Comparison of ENCODE assay signal across 20 cellular contexts in the genomic region with DNA sequence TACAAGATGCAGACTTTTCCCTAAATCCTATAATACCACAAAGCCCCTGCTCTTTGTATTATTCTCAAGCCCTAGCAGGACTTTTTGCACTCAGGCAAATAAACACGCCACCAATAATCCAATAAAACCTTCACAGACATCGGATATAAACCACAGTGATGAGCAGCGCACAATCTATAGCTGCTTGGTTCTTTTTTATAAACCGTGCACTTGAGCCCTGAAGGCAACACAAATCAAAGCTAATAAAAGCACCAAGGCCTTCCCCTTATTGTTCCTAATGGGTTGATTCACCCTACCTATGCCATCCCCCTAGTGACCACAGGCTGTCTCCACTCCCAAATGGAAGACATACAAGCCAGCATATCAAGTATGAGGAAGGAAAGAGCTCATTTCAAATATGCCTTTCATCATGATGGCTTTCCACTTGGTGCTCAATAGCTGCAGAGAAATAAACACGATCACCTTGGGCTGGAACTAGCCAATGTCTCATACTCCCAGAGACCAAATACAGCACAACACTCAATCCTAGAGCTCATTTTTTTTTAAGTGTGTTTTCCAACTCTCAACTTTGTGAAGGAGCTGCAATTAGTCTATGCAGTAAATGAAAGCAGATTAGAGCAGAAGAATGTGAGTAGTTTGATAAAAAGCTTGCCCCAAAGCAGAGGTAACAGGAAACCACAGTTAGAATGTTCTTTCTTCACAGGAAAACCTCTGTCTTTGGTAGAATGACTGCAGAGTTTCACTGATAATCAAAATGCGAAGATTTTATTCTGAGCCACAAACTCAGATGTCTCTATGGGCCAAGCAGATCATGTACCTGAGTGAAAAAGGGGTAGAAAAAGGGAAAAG.
DNase-seq lines count a peak whose midpoint lies in the region; ATAC-seq and TF ChIP-seq lines count a peak whose summit lies in the region.
"Had no signal": no experiment of that assay in that cellular context is flagged by ENCODE, and none has a peak within 500 bp of the region (broad histone marks: within the 10 kb centered on the region; RNA-seq: fewer than 3 reads in every experiment).

No MANE protein-coding gene starts in this region.

- H3K9me3 ChIP-seq in MM.1S (replicated peaks; ENCODE audit: insufficient read depth, low read length) (no peaks in the 10 kb centered on the region), aorta (ENCODE audit: control insufficient read depth, low read length) (no peaks in the 10 kb centered on the region), suprapubic skin (no peaks in the 10 kb centered on the region)
- H3K9me3 ChIP-seq: prostate gland, spleen had no signal

- H3K4me3 Mint-ChIP-seq in activated T-cell treated with anti-CD3 and anti-CD28 coated beads, Interleukin-2, amount 50 U/mL, for 72 hours: peak overlapping the region; percentile 73 to 82
- H3K4me3 Mint-ChIP-seq in mesothelial cell of epicardium: no peak overlapping the region
- H3K4me3 Mint-ChIP-seq: brain; dendritic cell treated with granulocyte-macrophage colony-stimulating factor and Interleukin-4, amounts not matched to agents 40 ng/mL and 50 ng/mL, for 4 days had no signal

- peak; percentile 69 to 73 for ATAC-seq in activated T-cell treated with anti-CD3 and anti-CD28 coated beads, Interleukin-2, amount 50 U/mL, for 72 hours (replicated peaks in 1 of 2)
- no peak for ATAC-seq in aorta (ENCODE audit: low FRiP score)
- ATAC-seq: esophagus mucosa, HepG2 had no signal

- peak overlapping the region; percentile 94 for H3K27ac Mint-ChIP-seq in activated T-cell treated with anti-CD3 and anti-CD28 coated beads, Interleukin-2, amount 50 U/mL, for 72 hours
- H3K27ac Mint-ChIP-seq in mesothelial cell of epicardium: peak overlapping the region; percentile 11
- H3K27ac Mint-ChIP-seq: dendritic cell treated with granulocyte-macrophage colony-stimulating factor and Interleukin-4, amounts not matched to agents 40 ng/mL and 50 ng/mL, for 4 days had no signal

- H3K4me3 ChIP-seq in MM.1S (ENCODE audit: low read length) (no peak overlapping the region), aorta (ENCODE audit: low read length in 2 of 2) (no peak overlapping the region), suprapubic skin (no peak overlapping the region)
- H3K4me3 ChIP-seq: prostate gland had no signal

- no peak for TF ChIP-seq POLR2A in suprapubic skin (IDR thresholded peaks at IDR 0.05)

- no peaks in the 10 kb centered on the region for H3K9me2 ChIP-seq in MM.1S (replicated peaks; ENCODE audit: insufficient read depth, low read length)

- no peak for TF ChIP-seq CTCF in MM.1S (IDR thresholded peaks at IDR 0.05; ENCODE audit: low read length)
- no peak for TF ChIP-seq CTCF in mesothelial cell of epicardium (IDR thresholded peaks at IDR 0.05; ENCODE audit: unreplicated experiment)
- TF ChIP-seq CTCF in suprapubic skin (IDR thresholded peaks at IDR 0.05): no peak

- H3K9ac ChIP-seq in MM.1S (ENCODE audit: low read length): no peak overlapping the region

- TF ChIP-seq EP300 in suprapubic skin (IDR thresholded peaks at IDR 0.05): no peak

- no peaks in the 10 kb centered on the region for H3K27me3 ChIP-seq in MM.1S (replicated peaks; ENCODE audit: insufficient read depth, low read length)
- H3K27me3 ChIP-seq in aorta (ENCODE audit: control insufficient read depth in 1 of 2, insufficient read depth in 2 of 2, low read length in 1 of 2): no peaks in the 10 kb centered on the region
- H3K27me3 ChIP-seq in suprapubic skin: no peaks in the 10 kb centered on the region
- H3K27me3 ChIP-seq: spleen had no signal

- H3K36me3 Mint-ChIP-seq in activated T-cell treated with anti-CD3 and anti-CD28 coated beads, Interleukin-2, amount 50 U/mL, for 72 hours (ENCODE audit: insufficient read depth in 2 of 2): peaks cover 1 to 2% of the 10 kb centered on the region in 2 donors
- H3K36me3 Mint-ChIP-seq in mesothelial cell of epicardium: no peaks in the 10 kb centered on the region
- H3K36me3 Mint-ChIP-seq: brain had no signal

- H3K79me2 ChIP-seq in MM.1S (ENCODE audit: low read length): no peaks in the 10 kb centered on the region

- intact Hi-C loops in aorta (cut with DNase I): no loop called here

- H3K27me3 Mint-ChIP-seq in activated T-cell treated with anti-CD3 and anti-CD28 coated beads, Interleukin-2, amount 50 U/mL, for 72 hours (ENCODE audit: low read depth): no peaks in the 10 kb centered on the region
- peaks cover 2% of the 10 kb centered on the region for H3K27me3 Mint-ChIP-seq in mesothelial cell of epicardium (ENCODE audit: low read depth)
- H3K27me3 Mint-ChIP-seq: brain; dendritic cell treated with granulocyte-macrophage colony-stimulating factor and Interleukin-4, amounts not matched to agents 40 ng/mL and 50 ng/mL, for 4 days had no signal

- peaks cover 2 to 3% of the 10 kb centered on the region in 2 donors for H3K9me3 Mint-ChIP-seq in activated T-cell treated with anti-CD3 and anti-CD28 coated beads, Interleukin-2, amount 50 U/mL, for 72 hours
- no peaks in the 10 kb centered on the region for H3K9me3 Mint-ChIP-seq in mesothelial cell of epicardium
- H3K9me3 Mint-ChIP-seq: brain; dendritic cell treated with granulocyte-macrophage colony-stimulating factor and Interleukin-4, amounts not matched to agents 40 ng/mL and 50 ng/mL, for 4 days had no signal

- H4K20me1 ChIP-seq in MM.1S (ENCODE audit: insufficient read depth, low read length): no peaks in the 10 kb centered on the region

- no peaks in the 10 kb centered on the region for H3F3A ChIP-seq in MM.1S (ENCODE audit: insufficient read depth, low read length)

- DNase-seq in DMS153 (lab: John Stamatoyannopoulos, UW) (peak; percentile 20), DMS153 treated with DMSO at 0.1 percent for 48 hours (lab: John Stamatoyannopoulos, UW; ENCODE audit: unreplicated experiment) (no peak), MM.1S (peak; percentile 49), mesothelial cell of epicardium (ENCODE audit: low spot score in 2 of 2, unreplicated experiment in 2 of 2) (no peak), EL (no peak), aorta (no peak), suprapubic skin (ENCODE audit: low spot score in 2 of 2) (no peak)
- no peak for DNase-seq in activated T-cell treated with anti-CD3 and anti-CD28 coated beads, Interleukin-2, amount 50 U/mL, for 72 hours
- DNase-seq: activated effector memory CD4-positive, alpha-beta T cell treated with Interleukin-2 at 50 U/mL for 16 hours; C1 segment of cervical spinal cord; NCI-H2081 treated with DMSO at 0.1 percent for 48 hours; NCI-H774; spleen; trophoblast cell had no signal

- no peak overlapping the region for H2AFZ ChIP-seq in MM.1S (ENCODE audit: low read length)

- H3K27ac ChIP-seq in MM.1S (ENCODE audit: low read length) (no peak overlapping the region; the same call in 1 of the 2 replicates), aorta (ENCODE audit: low read depth in 1 of 2, low read length in 2 of 2) (no peak overlapping the region), suprapubic skin (no peak overlapping the region)
- H3K27ac ChIP-seq: 22Rv1, prostate gland had no signal

- 81 to 86% methylated on average over 6 of the region's 6 CpGs for WGBS in aorta, 2 donors
- WGBS in suprapubic skin: 80% methylated on average over 6 of the region's 6 CpGs

- H3K4me1 ChIP-seq in MM.1S (ENCODE audit: low read length) (peaks cover 8% of the 10 kb centered on the region), aorta (ENCODE audit: control insufficient read depth in 1 of 2, insufficient read depth in 2 of 2, low read length in 2 of 2) (no peaks in the 10 kb centered on the region), suprapubic skin (no peaks in the 10 kb centered on the region)
- H3K4me1 ChIP-seq: prostate gland had no signal

- peak overlapping the region; percentile 36 for H3K4me2 ChIP-seq in MM.1S (ENCODE audit: low read depth, low read length)

- peaks cover 62% of the 10 kb centered on the region for H3K4me1 Mint-ChIP-seq in activated T-cell treated with anti-CD3 and anti-CD28 coated beads, Interleukin-2, amount 50 U/mL, for 72 hours (ENCODE audit: low read depth)
- H3K4me1 Mint-ChIP-seq in mesothelial cell of epicardium: peaks cover 8% of the 10 kb centered on the region

- no peaks in the 10 kb centered on the region for H3K36me3 ChIP-seq in MM.1S (replicated peaks; ENCODE audit: insufficient read depth, low read length)
- H3K36me3 ChIP-seq in aorta (ENCODE audit: control insufficient read depth in 1 of 2, insufficient read depth in 2 of 2, low read length in 1 of 2): no peaks in the 10 kb centered on the region
- no peaks in the 10 kb centered on the region for H3K36me3 ChIP-seq in suprapubic skin
- H3K36me3 ChIP-seq: prostate gland, spleen had no signal

Comparison
In these comparisons a context has a peak if more than half of its experiments do, and no peak if none do; other contexts are left out.
1. DNase-seq: peak in DMS153 (single experiment) and MM.1S (single experiment); none in DMS153 treated with DMSO at 0.1 percent for 48 hours (single experiment), activated T-cell treated with anti-CD3 and anti-CD28 coated beads, Interleukin-2, amount 50 U/mL, for 72 hours (0 of 2), mesothelial cell of epicardium (0 of 2), EL (single experiment), aorta (0 of 2) and suprapubic skin (0 of 2).